15 cellular contexts compared by ENCODE assay signal in the genomic region with DNA sequence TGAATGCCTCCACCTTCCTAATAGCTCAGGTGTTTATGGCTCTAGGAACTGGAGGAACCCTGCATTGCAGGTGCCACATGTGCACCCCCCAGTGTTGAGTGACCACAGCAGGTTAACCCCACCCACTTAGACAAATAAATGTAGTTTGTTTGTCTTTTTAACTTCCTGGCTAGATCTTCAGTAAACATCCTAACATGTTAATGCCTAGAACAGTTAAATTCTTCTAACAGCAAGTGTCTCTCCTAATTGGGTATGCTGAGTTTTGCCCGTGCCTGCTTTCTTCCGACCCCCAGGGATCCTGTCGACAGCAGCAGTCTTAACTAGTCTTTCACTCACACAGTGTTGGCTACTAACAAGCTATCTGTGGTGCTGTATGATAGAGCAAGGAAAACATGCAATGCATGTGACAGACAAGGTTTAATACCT. TPM values are rescaled to one million over a fixed set of nuclear protein-coding genes. Genes with fewer than 3 reads are reported as not detected.
DNase-seq lines count a peak whose midpoint lies in the region; ATAC-seq, FAIRE-seq and TF ChIP-seq lines count a peak whose summit lies in the region.
"Had no signal": no experiment of that assay in that cellular context is flagged by ENCODE, and none has a peak within 500 bp of the region (broad histone marks: within the 10 kb centered on the region; RNA-seq: fewer than 3 reads in every experiment).

No MANE protein-coding gene starts in this region.

- ATAC-seq in A549 (no peak), PC-3 (peak; percentile 27; the same call in 1 of the 2 replicates), HepG2 (peak; percentile 30), left ventricle myocardium superior (no peak), upper lobe of left lung (ENCODE audit: low FRiP score in 2 of 2) (no peak)

- TF ChIP-seq EP300 in A549 (IDR thresholded peaks at IDR 0.05) (no peak), HepG2 (IDR thresholded peaks at IDR 0.05; ENCODE audit: low read depth in 2 of 2, low read length in 2 of 2) (peak in 1 of 2 experiments; percentile 39; a peak in 1 of 4 replicates), HepG2 (CRISPR knock-in tag; IDR thresholded peaks at IDR 0.05; ENCODE audit: borderline replicate concordance) (no peak), upper lobe of left lung (IDR thresholded peaks at IDR 0.05) (no peak)

- H3K4me3 ChIP-seq in A549 (no peak overlapping the region), PC-3 (ENCODE audit: low read length) (no peak overlapping the region), HepG2 (replicated peaks in 1 of 3; ENCODE audit: insufficient read depth in 1 of 3, low read depth in 2 of 3, low read length in 3 of 3) (peak overlapping the region; percentile 16 to 63 (median 52); a peak in 4 of 6 replicates), upper lobe of left lung (no peak overlapping the region), thyroid gland (replicated peaks in 1 of 3) (no peak overlapping the region)

- BruUV-seq in PC-3 (replicated peaks; lab: Mats Ljungman, UMichigan) (no TSS peak), HepG2 (replicated peaks; lab: Mats Ljungman, UMichigan) (no TSS peak)

- no peaks in the 10 kb centered on the region for H3F3A ChIP-seq in PC-3 (ENCODE audit: low read length, unreplicated experiment)

- H3K36me3 ChIP-seq in PC-3 (ENCODE audit: low read depth, low read length) = peaks cover 51% of the 10 kb centered on the region
- peaks cover 7 to 32% of the 10 kb centered on the region in 2 experiments for H3K36me3 ChIP-seq in HepG2 (replicated peaks in 1 of 2; ENCODE audit: control insufficient read depth in 1 of 2, insufficient read depth in 2 of 2, low read length in 2 of 2)
- H3K36me3 ChIP-seq in upper lobe of left lung = peaks cover 17 to 74% (median 43%) of the 10 kb centered on the region in 4 donors
- peaks cover 39 to 63% of the 10 kb centered on the region in 2 donors for H3K36me3 ChIP-seq in thyroid gland

- H3K4me2 ChIP-seq in A549 (peak overlapping the region; percentile 61), PC-3 (ENCODE audit: low read length) (no peak overlapping the region), HepG2 (ENCODE audit: low read depth, low read length) (peak overlapping the region; percentile 84)

- H4K20me1 ChIP-seq in PC-3 (ENCODE audit: low read length) = no peaks in the 10 kb centered on the region
- H4K20me1 ChIP-seq in HepG2 (ENCODE audit: insufficient read depth, low read length) = no peaks in the 10 kb centered on the region

- H3K4me3 Mint-ChIP-seq in HFFc6 = no peak overlapping the region
- H3K4me3 Mint-ChIP-seq: CD4-positive, CD25-positive, alpha-beta regulatory T cell had no signal

- no peak for TF ChIP-seq CTCF in A549 (IDR thresholded peaks at IDR 0.05)
- no peak for TF ChIP-seq CTCF in HFFc6 (IDR thresholded peaks at IDR 0.05)
- no peak for TF ChIP-seq CTCF in PC-3 (conservative IDR thresholded peaks at IDR 0.05; ENCODE audit: low read depth, low read length)
- TF ChIP-seq CTCF in HepG2 (CRISPR knock-in tag; IDR thresholded peaks at IDR 0.05) = peak; percentile 27; the same call in 1 of the 2 replicates
- no peak for TF ChIP-seq CTCF in upper lobe of left lung (IDR thresholded peaks at IDR 0.05)
- no peak for TF ChIP-seq CTCF in thyroid gland (IDR thresholded peaks at IDR 0.05)

- TF ChIP-seq POLR2A in A549 (IDR thresholded peaks at IDR 0.05; ENCODE audit: low read length) = no peak
- peak in 1 of 2 experiments; percentile 35; a peak in 1 of 4 replicates for TF ChIP-seq POLR2A in HepG2 (IDR thresholded peaks at IDR 0.05; ENCODE audit: insufficient read depth in 1 of 2, low read depth in 2 of 2, low read length in 2 of 2)
- no peak for TF ChIP-seq POLR2A in upper lobe of left lung (IDR thresholded peaks at IDR 0.05)
- TF ChIP-seq POLR2A in thyroid gland (IDR thresholded peaks at IDR 0.05) = no peak

- H3K9me3 Mint-ChIP-seq in HFFc6 = no peaks in the 10 kb centered on the region
- H3K9me3 Mint-ChIP-seq: CD4-positive, CD25-positive, alpha-beta regulatory T cell had no signal

- H2AFZ ChIP-seq in PC-3 (ENCODE audit: low read length) (no peak overlapping the region), HepG2 (ENCODE audit: low read length) (no peak overlapping the region)

- FAIRE-seq in A549 (lab: Jason Lieb, UNC) = no peak
- peak; percentile 56 for FAIRE-seq in HepG2 (lab: Jason Lieb, UNC)
- FAIRE-seq: D721Med, H1 had no signal

- H3K27ac ChIP-seq in A549 (peak overlapping the region; percentile 56 to 61; a peak in 4 of 6 replicates), PC-3 (ENCODE audit: low read length) (no peak overlapping the region), HepG2 (ENCODE audit: extremely low read length, insufficient read depth, low read length) (peak overlapping the region; percentile 89), upper lobe of left lung (no peak overlapping the region), thyroid gland (no peak overlapping the region)

- 24% methylated on average over 3 of the region's 3 CpGs for WGBS in A549 (ENCODE audit: missing lambda C conversion rate)
- WGBS in HepG2 (ENCODE audit: low lambda C conversion rate) = 37% methylated on average over 3 of the region's 3 CpGs
- WGBS in upper lobe of left lung, 2 donors = 51 to 55% methylated on average over 3 of the region's 3 CpGs
- 48 to 56% methylated on average over 3 of the region's 3 CpGs for WGBS in thyroid gland, 2 donors

- no peaks in the 10 kb centered on the region for H3K27me3 ChIP-seq in PC-3 (ENCODE audit: low read length)
- H3K27me3 ChIP-seq in HepG2 (ENCODE audit: control insufficient read depth in 1 of 2, insufficient read depth in 2 of 2, low read length in 2 of 2) = no peaks in the 10 kb centered on the region
- no peaks in the 10 kb centered on the region for H3K27me3 ChIP-seq in upper lobe of left lung
- H3K27me3 ChIP-seq in thyroid gland = no peaks in the 10 kb centered on the region

- H3K79me2 ChIP-seq in PC-3 (ENCODE audit: low read length) = no peaks in the 10 kb centered on the region
- peaks cover 30% of the 10 kb centered on the region for H3K79me2 ChIP-seq in HepG2 (ENCODE audit: insufficient read depth, low read length)

- peaks cover 37% of the 10 kb centered on the region for H3K36me3 Mint-ChIP-seq in HFFc6 (ENCODE audit: low read depth)

- no peak overlapping the region for H3K9ac ChIP-seq in PC-3 (ENCODE audit: low read length)
- peak overlapping the region; percentile 73 for H3K9ac ChIP-seq in HepG2 (ENCODE audit: insufficient read depth, low read depth, low read length)

- DNase-seq in A549 (ENCODE audit: low read depth in 1 of 2, low spot score in 1 of 2) = no peak
- no peak for DNase-seq in HFFc6
- DNase-seq in PC-3 = no peak
- peak; percentile 40 for DNase-seq in HepG2 (ENCODE audit: low spot score)
- DNase-seq in activated CD4-positive, alpha-beta T cell treated with anti-CD3 and anti-CD28 coated beads for 1 hour = no peak
- no peak for DNase-seq in left ventricle myocardium superior
- no peak for DNase-seq in upper lobe of left lung
- no peak for DNase-seq in thyroid gland
- DNase-seq: CD4-positive, CD25-positive, alpha-beta regulatory T cell; MV-4-11; NCI-H1417 treated with DMSO at 0.1 percent for 48 hours; NCI-H82; SIG-M5 had no signal

- peaks cover 45% of the 10 kb centered on the region for H3K4me1 Mint-ChIP-seq in HFFc6 (ENCODE audit: low read depth)

- intact Hi-C loops in PC-3 (cut with micrococcal nuclease) = no loop called here
- intact Hi-C loops in HepG2 (cut with micrococcal nuclease; ENCODE audit: unreplicated experiment) = loop anchor here (5.0 kb wide), 2 partner anchors 34 to 71 kb away; partner anchors contain the start of genes EIF2AK4 and SRP14
- intact Hi-C loops in left ventricle myocardium superior (cut with micrococcal nuclease) = loop anchor here (10.0 kb wide), 1 partner anchor 49 kb away; no protein-coding TSS in a partner anchor
- intact Hi-C loops in thyroid gland (cut with DNase I) = no loop called here

- H3K27ac Mint-ChIP-seq in HFFc6 = peak overlapping the region; percentile 15; the same call in 1 of the 2 replicates

- CTCF ChIA-PET in A549 (lab: Yijun Ruan, JAX) (interaction anchor here (1.2 kb wide), 1 partner anchor 218 kb away, joined by 3 read pairs; no protein-coding TSS in a partner anchor), PC-3 (lab: Charles Lee) (interaction anchor here (0.6 kb wide), 1 partner anchor 339 kb away, joined by 3 read pairs; no protein-coding TSS in a partner anchor), HepG2 (lab: Yijun Ruan, JAX; ENCODE audit: low intra/inter-chr PET ratio, low total read pairs) (no interaction called here)

- TF ChIP-seq RAD21 in A549 (conservative IDR thresholded peaks at IDR 0.05 in 1 of 2, IDR thresholded peaks at IDR 0.05 in 1 of 2) (no peak), HepG2 (CRISPR knock-in tag; IDR thresholded peaks at IDR 0.05) (no peak)

- H3K9me3 ChIP-seq in A549 = no peaks in the 10 kb centered on the region
- no peaks in the 10 kb centered on the region for H3K9me3 ChIP-seq in PC-3 (ENCODE audit: low read length)
- no peaks in the 10 kb centered on the region for H3K9me3 ChIP-seq in HepG2 (ENCODE audit: low read length)
- H3K9me3 ChIP-seq in upper lobe of left lung = no peaks in the 10 kb centered on the region
- no peaks in the 10 kb centered on the region for H3K9me3 ChIP-seq in thyroid gland

- in situ Hi-C loops in HepG2 (cut with HindIII; ENCODE audit: extremely low pct_ligation_motif_present, low pct_unique_long_range_greater_than_20kb) = no loop called here

- H3K27me3 Mint-ChIP-seq in HFFc6 (ENCODE audit: insufficient read depth) = no peaks in the 10 kb centered on the region; the same call in 1 of the 2 replicates
- H3K27me3 Mint-ChIP-seq: CD4-positive, CD25-positive, alpha-beta regulatory T cell had no signal

- peaks cover 31% of the 10 kb centered on the region for H3K4me1 ChIP-seq in A549
- peaks cover 16% of the 10 kb centered on the region; the same call in 1 of the 2 replicates for H3K4me1 ChIP-seq in PC-3 (ENCODE audit: insufficient read depth, low read length)
- peaks cover 57% of the 10 kb centered on the region for H3K4me1 ChIP-seq in HepG2 (ENCODE audit: insufficient read depth, low read length)
- H3K4me1 ChIP-seq in upper lobe of left lung = no peaks in the 10 kb centered on the region
- no peaks in the 10 kb centered on the region for H3K4me1 ChIP-seq in thyroid gland

- no peaks in the 10 kb centered on the region for H3K9me2 ChIP-seq in PC-3 (replicated peaks; ENCODE audit: low read length)

- POLR2A ChIA-PET in A549 (lab: Yijun Ruan, JAX) = interaction anchor here (0.7 kb wide), 1 partner anchor 831 kb away, joined by 3 read pairs; no protein-coding TSS in a partner anchor
- POLR2A ChIA-PET in PC-3 (lab: Charles Lee; ENCODE audit: unreplicated experiment) = no interaction called here
- POLR2A ChIA-PET in HepG2 (lab: Yijun Ruan, JAX) = interaction anchor here (1.0 to 3.3 kb wide), 16 partner anchors 8 to 221 kb away, joined by 3 to 27 read pairs (median 8); partner anchors contain the start of genes EIF2AK4 and FSIP1

RNA-seq across cellular contexts. Expression of gene SRP14, which starts 35.5 kb away (rescaled TPM):
- 216 and 306 TPM in 2 replicates for polyA plus RNA-seq in A549 (2011; rRNA removed)
- polyA plus RNA-seq in A549 (2012; cell fraction: cytosol; rRNA removed) = 236 and 276 TPM in 2 replicates
- 45.5 and 75.3 TPM in 2 replicates for polyA plus RNA-seq in A549 (2012; cell fraction: nucleus; rRNA removed)
- 343 to 380 TPM (median 374 TPM) in 3 replicates for polyA plus RNA-seq in A549 (2017; fragmentation: RNase III; extraction: RNeasy Plus Mini Kit Qiagen cat#74134 plus additional on column Dnase treatment)
- polyA minus RNA-seq in A549 (2011; rRNA and poly(A)+ RNA removed) = 36.6 and 50.6 TPM in 2 replicates
- total RNA-seq in HFFc6 (2021; fragmentation: NEBNext Ultra II Directional; extraction: Animal tissue kit (Norgen Biotek cat#: 25700)) = 100 to 1,000 TPM; 177 to 227 (median 212) TPM
- 362 and 378 TPM in 2 replicates for total RNA-seq in PC-3 (2014; rRNA removed)
- total RNA-seq in HepG2 (2016; rRNA removed; fragmentation: Illumina TruSeq; extraction: Trizol) = 208 and 346 TPM in 2 replicates
- 41.2 and 44.6 TPM in 2 replicates for total RNA-seq in HepG2 (2016; cell fraction: cytosol; rRNA removed; fragmentation: Illumina TruSeq; extraction: Trizol; ENCODE audit: low read depth)
- 215 and 364 TPM in 2 replicates for total RNA-seq in HepG2 (2016; cell fraction: insoluble cytoplasmic fraction; rRNA removed; fragmentation: Illumina TruSeq; extraction: Trizol)
- 66.6 and 67.3 TPM in 2 replicates for total RNA-seq in HepG2 (2016; cell fraction: membrane; rRNA removed; fragmentation: Illumina TruSeq; extraction: Trizol)
- 83.4 and 83.7 TPM in 2 replicates for total RNA-seq in HepG2 (2016; cell fraction: nucleus; rRNA removed; fragmentation: Illumina TruSeq; extraction: Trizol)
- 257 and 356 TPM in 2 replicates for polyA plus RNA-seq in HepG2 (2011; rRNA removed)
- polyA plus RNA-seq in HepG2 (2011; cell fraction: cytosol; rRNA removed) = 182 and 220 TPM in 2 replicates
- polyA plus RNA-seq in HepG2 (2011; cell fraction: nucleus; rRNA removed) = 51.4 and 52.1 TPM in 2 replicates
- polyA plus RNA-seq in HepG2 (2012) = 184 and 206 TPM in 2 replicates
- 72.3 and 76.1 TPM in 2 replicates for polyA plus RNA-seq in HepG2 (2016; cell fraction: cytosol; fragmentation: Illumina TruSeq; extraction: Trizol; ENCODE audit: low read depth)
- polyA plus RNA-seq in HepG2 (2016; cell fraction: insoluble cytoplasmic fraction; fragmentation: Illumina TruSeq; extraction: Trizol; ENCODE audit: low read depth) = 607 and 646 TPM in 2 replicates
- polyA plus RNA-seq in HepG2 (2016; cell fraction: membrane; fragmentation: Illumina TruSeq; extraction: Trizol; ENCODE audit: low read depth) = 102 TPM in 2 replicates
- polyA plus RNA-seq in HepG2 (2016; cell fraction: nucleus; fragmentation: Illumina TruSeq; extraction: Trizol; ENCODE audit: insufficient read depth, low read depth) = 218 and 240 TPM in 2 replicates
- 39.8 and 85.1 TPM in 2 replicates for polyA minus RNA-seq in HepG2 (2011; rRNA and poly(A)+ RNA removed; ENCODE audit: low replicate concordance)
- 43.2 and 55.2 TPM in 2 replicates for polyA minus RNA-seq in HepG2 (2011; cell fraction: cytosol; rRNA and poly(A)+ RNA removed)
- 31.1 and 41.5 TPM in 2 replicates for polyA minus RNA-seq in HepG2 (2011; cell fraction: nucleus; rRNA and poly(A)+ RNA removed)
- total RNA-seq in left ventricle myocardium superior = 235 TPM
- total RNA-seq in upper lobe of left lung = 100 to 1,000 TPM in 5 of 6 donors, 10 to 100 TPM in 1; 55.5 to 342 (median 191) TPM
- total RNA-seq in thyroid gland = 100 to 1,000 TPM; 327 to 576 (median 408) TPM

Comparison
In these comparisons a context has a peak if more than half of its experiments do, and no peak if none do; other contexts are left out.
1. ATAC-seq: peak in PC-3 (single experiment) and HepG2 (single experiment); none in A549 (0 of 2), left ventricle myocardium superior (single experiment) and upper lobe of left lung (0 of 2).
2. H3K27ac ChIP-seq: peak in A549 (2 of 2) and HepG2 (single experiment); none in PC-3 (single experiment), upper lobe of left lung (0 of 4) and thyroid gland (0 of 3).
3. H3K4me3 ChIP-seq: peak in HepG2 (3 of 3); none in A549 (single experiment), PC-3 (single experiment), upper lobe of left lung (0 of 4) and thyroid gland (0 of 3).
4. intact Hi-C loops: an anchor here in HepG2 (5.0 kb wide) and left ventricle myocardium superior (10.0 kb wide); none called in PC-3 and thyroid gland.
5. Of the 38 proteins assayed by ChIP-seq in both HepG2 and A549: peak only in HepG2: CTCF and FOSL2; only in A549: none; in both: none; in neither: 34; mixed calls (peak in some experiments, not most) for 2.